ENCODE assay signal across 20 cellular contexts in genomic region chr22:50688448-50688847, GRCh38. TPM values are rescaled to one million over a fixed set of nuclear protein-coding genes. Genes with fewer than 3 reads are reported as not detected.
DNase-seq lines count a peak whose midpoint lies in the region; ATAC-seq and TF ChIP-seq lines count a peak whose summit lies in the region.
"Had no signal": no experiment of that assay in that cellular context is flagged by ENCODE, and none has a peak within 500 bp of the region (broad histone marks: within the 10 kb centered on the region; RNA-seq: fewer than 3 reads in every experiment).

No MANE protein-coding gene starts in this region.

- H3K36me3 Mint-ChIP-seq in nephron progenitor cell (ENCODE audit: low read depth), result peaks cover 34% of the 10 kb centered on the region

- no peaks in the 10 kb centered on the region for H3K9me3 Mint-ChIP-seq in nephron progenitor cell

- H3K9me3 ChIP-seq in Peyer's patch (no peaks in the 10 kb centered on the region), left lung (no peaks in the 10 kb centered on the region), spleen (peaks cover 0 to 4% (median 0%) of the 10 kb centered on the region in 8 donors)
- H3K9me3 ChIP-seq: BE2C had no signal

- H3K36me3 ChIP-seq in Peyer's patch, result no peaks in the 10 kb centered on the region
- no peaks in the 10 kb centered on the region for H3K36me3 ChIP-seq in left lung
- peaks cover 0 to 23% (median 0%) of the 10 kb centered on the region in 6 donors for H3K36me3 ChIP-seq in spleen
- H3K36me3 ChIP-seq: BE2C had no signal

- peaks cover 19% of the 10 kb centered on the region for H3K4me1 Mint-ChIP-seq in nephron progenitor cell

- H3K27ac Mint-ChIP-seq in nephron progenitor cell, result no peak overlapping the region
- H3K27ac Mint-ChIP-seq: CD4-positive, alpha-beta T cell had no signal

- H3K27ac ChIP-seq in Peyer's patch (no peak overlapping the region), left lung (no peak overlapping the region), spleen (peak overlapping the region in 1 of 8 donors; percentile 33)

- H3K4me1 ChIP-seq in Peyer's patch (no peaks in the 10 kb centered on the region), left lung (peaks cover 0 to 11% of the 10 kb centered on the region in 2 donors), spleen (peaks cover 0 to 67% (median 36%) of the 10 kb centered on the region in 6 donors)
- H3K4me1 ChIP-seq: BE2C had no signal

- H3K4me3 ChIP-seq in Peyer's patch (no peak overlapping the region), left lung (no peak overlapping the region), spleen (peak overlapping the region in 1 of 8 donors; percentile 6)

- peaks cover 2% of the 10 kb centered on the region for H3K27me3 Mint-ChIP-seq in nephron progenitor cell (ENCODE audit: low read depth, poor library complexity)

- H3K4me3 Mint-ChIP-seq in nephron progenitor cell, result no peak overlapping the region
- H3K4me3 Mint-ChIP-seq: CD4-positive, alpha-beta T cell; H9 had no signal

- TF ChIP-seq POLR2A in Peyer's patch (IDR thresholded peaks at IDR 0.05) (no peak), spleen (IDR thresholded peaks at IDR 0.05) (no peak)

- H3K27me3 ChIP-seq in Peyer's patch (no peaks in the 10 kb centered on the region), left lung (no peaks in the 10 kb centered on the region), spleen (replicated peaks in 1 of 7) (peaks cover 0 to 4% (median 0%) of the 10 kb centered on the region in 7 donors)

- intact Hi-C loops in left lung (cut with DNase I) (no loop called here), spleen (cut with DNase I; ENCODE audit: low total_unique reads) (no loop called here)

- peak; percentile 42 for DNase-seq in activated CD8-positive, alpha-beta memory T cell treated with anti-CD3 and anti-CD28 coated beads, Interleukin-2, amount 50 U/mL, for 48 hours
- no peak for DNase-seq in activated CD8-positive, alpha-beta memory T cell treated with anti-CD3 and anti-CD28 coated beads for 24 hours
- peak in 2 of 3 donors; percentile 22 to 23 for DNase-seq in Peyer's patch
- DNase-seq in left lung, result peak; percentile 17 to 41
- peak; percentile 52 for DNase-seq in spleen
- no peak for DNase-seq in activated gamma-delta T cell (lab: John Stamatoyannopoulos, UW)
- DNase-seq in nephron progenitor cell, result no peak
- DNase-seq: 8988T, BE2C, H9, IMR-90, Karpas-422, MM.1S, NCI-H1092 treated with DMSO at 0.1 percent for 48 hours, NCI-H2227 treated with DMSO at 0.1 percent for 48 hours, NCI-H524 had no signal

- TF ChIP-seq CTCF in Peyer's patch (IDR thresholded peaks at IDR 0.05), result no peak
- no peak for TF ChIP-seq CTCF in left lung (IDR thresholded peaks at IDR 0.05)
- TF ChIP-seq CTCF in spleen (IDR thresholded peaks at IDR 0.05 in 8 of 11, conservative IDR thresholded peaks at IDR 0.05 in 3 of 11), result no peak
- TF ChIP-seq CTCF in nephron progenitor cell (IDR thresholded peaks at IDR 0.05), result no peak

- 52 to 77% (median 67%) methylated on average over 4 to 5 of the region's 5 CpGs for WGBS in spleen, 5 donors

- ATAC-seq in left lung (no peak), HG03460 (IDR thresholded peaks at IDR 0.05; ENCODE audit: unreplicated experiment) (no peak)
- ATAC-seq: Panc1 had no signal

RNA-seq across cellular contexts. Expression of gene SHANK3, which starts 15.8 kb away (rescaled TPM):
- 10 to 100 TPM in 2 of 4 donors, 1 to 10 TPM in 2; 2.8 to 36.3 (median 10.8) TPM for total RNA-seq in Peyer's patch
- 10 to 100 TPM; 25.1 to 42.9 TPM for total RNA-seq in left lung
- total RNA-seq in spleen, result 100 to 1,000 TPM in 3 of 7 donors, 10 to 100 TPM in 4; 55.5 to 264 (median 89.1) TPM
- polyA plus RNA-seq in spleen, result 100 to 1,000 TPM in 1 of 3 donors, 10 to 100 TPM in 1, 1 to 10 TPM in 1; 9.9 to 112 (median 31.8) TPM
- total RNA-seq: CD4-positive, alpha-beta T cell had no signal

RNA-seq across cellular contexts. Expression of gene ACR, which starts 49.6 kb away (rescaled TPM):
- not detected for total RNA-seq in Peyer's patch
- total RNA-seq in left lung, result 1 to 10 TPM in 1 of 2 donors, not detected in 1; 1.4 TPM
- total RNA-seq in spleen, result 10 to 100 TPM in 1 of 7 donors, 1 to 10 TPM in 5, under 1 TPM in 1; 0.88 to 12.5 (median 2.3) TPM
- 1 to 10 TPM in 1 of 3 donors, under 1 TPM in 2; 0.21 to 1.2 (median 0.67) TPM for polyA plus RNA-seq in spleen
- total RNA-seq: CD4-positive, alpha-beta T cell; HT1080; IMR-90 had no signal
- polyA plus RNA-seq: IMR-90 had no signal

Comparison
In these comparisons a context has a peak if more than half of its experiments do, and no peak if none do; other contexts are left out.
1. DNase-seq: peak in activated CD8-positive, alpha-beta memory T cell treated with anti-CD3 and anti-CD28 coated beads, Interleukin-2, amount 50 U/mL, for 48 hours (single experiment), Peyer's patch (2 of 3), left lung (2 of 2) and spleen (single experiment); none in activated CD8-positive, alpha-beta memory T cell treated with anti-CD3 and anti-CD28 coated beads for 24 hours (single experiment), activated gamma-delta T cell (single experiment) and nephron progenitor cell (single experiment).